In genomic region chr7:65251851-65252620, GRCh38 we compare ENCODE assay signal across 1 cellular context.
A peak's percentile ranks its signal among the peaks of the same experiment; 100 is the strongest.
TF ChIP-seq lines count a peak whose summit lies in the region.

No MANE protein-coding gene starts in this region.

TF ChIP-seq in K562, 482 proteins besides CTCF, POLR2A, EP300 and RAD21 (continued from another document and continues in another):
- no peak for TF ChIP-seq SFPQ (IDR thresholded peaks at IDR 0.05; ENCODE audit: low read depth, low read length)
- TF ChIP-seq CEBPZ (IDR thresholded peaks at IDR 0.05; ENCODE audit: borderline replicate concordance, low read depth, low read length): no peak
- no peak for TF ChIP-seq DEAF1 (CRISPR knock-in tag; IDR thresholded peaks at IDR 0.05)
- no peak for TF ChIP-seq SRSF3 (IDR thresholded peaks at IDR 0.05; ENCODE audit: insufficient read depth, low read length)
- no peak for TF ChIP-seq TEAD1 (CRISPR knock-in tag; IDR thresholded peaks at IDR 0.05)
- TF ChIP-seq CBFB (CRISPR knock-in tag; IDR thresholded peaks at IDR 0.05): no peak
- TF ChIP-seq GATAD2A (IDR thresholded peaks at IDR 0.05): no peak
- TF ChIP-seq SNIP1 (IDR thresholded peaks at IDR 0.05; ENCODE audit: low read depth): no peak
- 0 out of 2 replicates have a peak, but pooled peaks have one; percentile 12 for TF ChIP-seq MAX (CRISPR knock-in tag; IDR thresholded peaks at IDR 0.05)
- TF ChIP-seq SAFB (IDR thresholded peaks at IDR 0.05; ENCODE audit: borderline replicate concordance, low read depth, low read length): peak; percentile 53; the same call in 1 of the 2 replicates
- peak in 1 of 2 experiments; percentile 47; a peak in 1 of 4 replicates for TF ChIP-seq HDAC1 (IDR thresholded peaks at IDR 0.05)
- TF ChIP-seq GABPA (tag; conservative IDR thresholded peaks at IDR 0.05; ENCODE audit: low read depth): no peak
- TF ChIP-seq KHSRP (IDR thresholded peaks at IDR 0.05): no peak
- TF ChIP-seq ZNF586 (CRISPR knock-in tag; conservative IDR thresholded peaks at IDR 0.05): no peak
- no peak for TF ChIP-seq MYBL2 (IDR thresholded peaks at IDR 0.05; ENCODE audit: low read depth)
- TF ChIP-seq MYBL2 (CRISPR knock-in tag; IDR thresholded peaks at IDR 0.05; ENCODE audit: borderline replicate concordance): no peak
- TF ChIP-seq ZNF780A (CRISPR knock-in tag; IDR thresholded peaks at IDR 0.05): no peak
- no peak for TF ChIP-seq CREB1 (IDR thresholded peaks at IDR 0.05)
- TF ChIP-seq CREB1 (CRISPR knock-in tag; IDR thresholded peaks at IDR 0.05): no peak
- TF ChIP-seq RHOXF2B (CRISPR knock-in tag; conservative IDR thresholded peaks at IDR 0.05): no peak
- no peak for TF ChIP-seq ZNF24 (IDR thresholded peaks at IDR 0.05)
- no peak for TF ChIP-seq HNRNPLL (IDR thresholded peaks at IDR 0.05; ENCODE audit: low read depth, low read length, poor library complexity, severe bottlenecking)
- TF ChIP-seq ZNF134 (CRISPR knock-in tag; conservative IDR thresholded peaks at IDR 0.05): no peak
- no peak for TF ChIP-seq ZNF644 (tag; IDR thresholded peaks at IDR 0.05; ENCODE audit: low read depth)
- TF ChIP-seq ZNF239 (CRISPR knock-in tag; IDR thresholded peaks at IDR 0.05): no peak
- TF ChIP-seq NFIX (CRISPR knock-in tag; IDR thresholded peaks at IDR 0.05; ENCODE audit: low read depth): no peak
- peak; percentile 38; the same call in 1 of the 2 replicates for TF ChIP-seq PHF8 (IDR thresholded peaks at IDR 0.05; ENCODE audit: borderline replicate concordance, low read length)
- no peak for TF ChIP-seq CREBBP (IDR thresholded peaks at IDR 0.05; ENCODE audit: low read depth, low read length)
- peak; percentile 56 to 72 for TF ChIP-seq NRF1 (conservative IDR thresholded peaks at IDR 0.05 in 1 of 2, IDR thresholded peaks at IDR 0.05 in 1 of 2)
- TF ChIP-seq ZNF146 (CRISPR knock-in tag; IDR thresholded peaks at IDR 0.05; ENCODE audit: unreplicated experiment): no peak
- no peak for TF ChIP-seq MXD1 (CRISPR knock-in tag; IDR thresholded peaks at IDR 0.05; ENCODE audit: borderline replicate concordance, poor library complexity, severe bottlenecking)
- TF ChIP-seq RCOR1 (IDR thresholded peaks at IDR 0.05; ENCODE audit: borderline replicate concordance in 1 of 2, low read depth in 2 of 2, low read length in 2 of 2): peak; percentile 52 to 90; a peak in 3 of 4 replicates
- no peak for TF ChIP-seq ETV5 (CRISPR knock-in tag; IDR thresholded peaks at IDR 0.05; ENCODE audit: low read depth)
- TF ChIP-seq PKNOX1 (IDR thresholded peaks at IDR 0.05): peak; percentile 80
- TF ChIP-seq ZNF224 (CRISPR knock-in tag; IDR thresholded peaks at IDR 0.05): no peak
- no peak for TF ChIP-seq THRAP3 (IDR thresholded peaks at IDR 0.05; ENCODE audit: borderline replicate concordance)
- no peak for TF ChIP-seq ZNF41 (CRISPR knock-in tag; conservative IDR thresholded peaks at IDR 0.05)
- no peak for TF ChIP-seq RBM25 (IDR thresholded peaks at IDR 0.05; ENCODE audit: low read depth, low read length, severe bottlenecking)
- TF ChIP-seq NFIC (IDR thresholded peaks at IDR 0.05): peak; percentile 75
- no peak for TF ChIP-seq ZBTB26 (CRISPR knock-in tag; IDR thresholded peaks at IDR 0.05)
- TF ChIP-seq L3MBTL2 (IDR thresholded peaks at IDR 0.05): peak; percentile 18; the same call in 1 of the 2 replicates
- no peak for TF ChIP-seq SIN3A (IDR thresholded peaks at IDR 0.05; ENCODE audit: borderline replicate concordance in 2 of 2, control insufficient read depth in 1 of 2, low read depth in 2 of 2, low read length in 2 of 2)
- TF ChIP-seq E2F3 (CRISPR knock-in tag; IDR thresholded peaks at IDR 0.05): no peak
- TF ChIP-seq MCM2 (IDR thresholded peaks at IDR 0.05; ENCODE audit: low read depth): no peak
- TF ChIP-seq MGA (IDR thresholded peaks at IDR 0.05): peak; percentile 21; the same call in 1 of the 2 replicates
